In genomic region chr21:34536820-34537219, GRCh38 we compare ENCODE assay signal across 15 cellular contexts. TPM values are rescaled to one million over a fixed set of nuclear protein-coding genes. Genes with fewer than 3 reads are reported as not detected.
A peak's percentile ranks its signal among the peaks of the same experiment; 100 is the strongest.
DNase-seq lines count a peak whose midpoint lies in the region; ATAC-seq and TF ChIP-seq lines count a peak whose summit lies in the region.
"Had no signal": no experiment of that assay in that cellular context is flagged by ENCODE, and none has a peak within 500 bp of the region (broad histone marks: within the 10 kb centered on the region; RNA-seq: fewer than 3 reads in every experiment).

No MANE protein-coding gene starts in this region.

- H2BK12ac ChIP-seq in trophoblast cell (ENCODE audit: low read length), result no peak overlapping the region

- no peak overlapping the region for H3K4me3 ChIP-seq in GM23248
- no peak overlapping the region for H3K4me3 ChIP-seq in left ventricle myocardium inferior
- no peak overlapping the region for H3K4me3 ChIP-seq in trophoblast cell (ENCODE audit: low read depth, low read length)
- H3K4me3 ChIP-seq: tibial nerve had no signal

- H3K14ac ChIP-seq in trophoblast cell (ENCODE audit: low read length), result no peak overlapping the region

- H4K12ac ChIP-seq in trophoblast cell (ENCODE audit: low read depth, low read length), result no peak overlapping the region

- intact Hi-C loops in left ventricle myocardium inferior (cut with micrococcal nuclease), result no loop called here
- intact Hi-C loops in head of caudate nucleus (cut with DNase I), result no loop called here

- H3K18ac ChIP-seq in trophoblast cell (ENCODE audit: low read length), result no peak overlapping the region

- H2AK5ac ChIP-seq in trophoblast cell (ENCODE audit: low read length), result no peak overlapping the region

- H3K27me3 ChIP-seq in GM23248 (replicated peaks; ENCODE audit: insufficient read depth) (no peaks in the 10 kb centered on the region), left ventricle myocardium inferior (ENCODE audit: low read depth) (no peaks in the 10 kb centered on the region), trophoblast cell (ENCODE audit: insufficient read depth, low read length) (no peaks in the 10 kb centered on the region)
- H3K27me3 ChIP-seq: tibial nerve had no signal

- H3K23ac ChIP-seq in trophoblast cell (ENCODE audit: low read length), result no peak overlapping the region

- peaks cover 6% of the 10 kb centered on the region for H3K4me1 Mint-ChIP-seq in activated T-helper 17 cell treated with anti-CD3 and anti-CD28 coated beads, Interleukin-2, amount 50 U/mL, for 72 hours

- H4K91ac ChIP-seq in trophoblast cell (ENCODE audit: low read depth, low read length), result no peak overlapping the region

- H3K4me3 Mint-ChIP-seq in activated T-helper 17 cell treated with anti-CD3 and anti-CD28 coated beads, Interleukin-2, amount 50 U/mL, for 72 hours, result no peak overlapping the region

- no peak for TF ChIP-seq CTCF in left ventricle myocardium inferior (IDR thresholded peaks at IDR 0.05; ENCODE audit: borderline replicate concordance)

- no peaks in the 10 kb centered on the region for H3K79me2 ChIP-seq in GM23248 (ENCODE audit: insufficient read depth)
- H3K79me2 ChIP-seq in trophoblast cell (ENCODE audit: control insufficient read depth, insufficient read depth, low read length, poor library complexity), result no peaks in the 10 kb centered on the region

- H3K9ac ChIP-seq in GM23248 (no peak overlapping the region), trophoblast cell (ENCODE audit: low read length) (no peak overlapping the region)

- H3K36me3 Mint-ChIP-seq in activated T-helper 17 cell treated with anti-CD3 and anti-CD28 coated beads, Interleukin-2, amount 50 U/mL, for 72 hours (ENCODE audit: low read depth), result no peaks in the 10 kb centered on the region

- DNase-seq in GM23248, result peak; percentile 45
- no peak for DNase-seq in left ventricle myocardium inferior
- peak; percentile 48 to 86 for DNase-seq in trophoblast cell
- DNase-seq in NCI-H1930 (lab: John Stamatoyannopoulos, UW), result no peak
- DNase-seq in head of caudate nucleus, result no peak
- no peak for DNase-seq in globus pallidus (ENCODE audit: low spot score)
- DNase-seq: activated naive CD4-positive, alpha-beta T cell treated with anti-CD3 and anti-CD28 coated beads, Interleukin-2, amount 50 U/mL, for 16 hours; DMS79 treated with DMSO at 0.1 percent for 48 hours; mammary epithelial cell; NCI-H226; occipital lobe had no signal

- H3K9me3 Mint-ChIP-seq in activated T-helper 17 cell treated with anti-CD3 and anti-CD28 coated beads, Interleukin-2, amount 50 U/mL, for 72 hours, result no peaks in the 10 kb centered on the region

- no peaks in the 10 kb centered on the region for H3K9me2 ChIP-seq in GM23248 (ENCODE audit: insufficient read depth)

- H3K36me3 ChIP-seq in GM23248 (ENCODE audit: low read depth) (no peaks in the 10 kb centered on the region), left ventricle myocardium inferior (no peaks in the 10 kb centered on the region), trophoblast cell (ENCODE audit: control insufficient read depth in 1 of 2, insufficient read depth in 2 of 2, low read length in 2 of 2) (no peaks in the 10 kb centered on the region)
- H3K36me3 ChIP-seq: tibial nerve had no signal

- peak overlapping the region; percentile 39 for H2BK120ac ChIP-seq in trophoblast cell (ENCODE audit: insufficient read depth, low read length, poor library complexity)

- WGBS in GM23248 (ENCODE audit: low coverage in 1 of 2, low lambda C conversion rate in 2 of 2, missing lambda C conversion rate in 2 of 2), 2 experiments, result 21 to 31% methylated on average over 2 of the region's 2 CpGs
- WGBS in trophoblast cell (ENCODE audit: extremely low coverage, insufficient coverage, insufficient read length), result no CpG with 5 or more reads among the region's 2 CpGs

- H3K27ac ChIP-seq in GM23248 (no peak overlapping the region), left ventricle myocardium inferior (replicated peaks) (peak overlapping the region; percentile 44), trophoblast cell (ENCODE audit: low read depth, low read length) (peak overlapping the region; percentile 82)

- H3F3A ChIP-seq in GM23248 (ENCODE audit: insufficient read depth), result no peaks in the 10 kb centered on the region

- in situ Hi-C loops in GM23248 (cut with MboI), result no loop called here

- ATAC-seq in activated T-helper 17 cell treated with anti-CD3 and anti-CD28 coated beads, Interleukin-2, amount 50 U/mL, for 72 hours (replicated peaks), result no peak
- ATAC-seq in GM19463 (IDR thresholded peaks at IDR 0.05; ENCODE audit: unreplicated experiment), result no peak

- peaks cover 33% of the 10 kb centered on the region for H3K4me1 ChIP-seq in GM23248 (ENCODE audit: insufficient read depth)
- peaks cover 29% of the 10 kb centered on the region for H3K4me1 ChIP-seq in left ventricle myocardium inferior
- peaks cover 4 to 16% of the 10 kb centered on the region in 2 experiments for H3K4me1 ChIP-seq in trophoblast cell (ENCODE audit: control insufficient read depth in 1 of 2, insufficient read depth in 2 of 2, low read length in 2 of 2)

- H2BK5ac ChIP-seq in trophoblast cell (ENCODE audit: low read depth, low read length, poor library complexity), result peak overlapping the region; percentile 23

- peaks cover 21% of the 10 kb centered on the region for H3K79me1 ChIP-seq in trophoblast cell (ENCODE audit: low read length)

- H3K4me2 ChIP-seq in GM23248 (ENCODE audit: unreplicated experiment) (no peak overlapping the region), trophoblast cell (ENCODE audit: low read length) (peak overlapping the region; percentile 28)

- H2AFZ ChIP-seq in GM23248, result no peak overlapping the region
- no peak overlapping the region for H2AFZ ChIP-seq in trophoblast cell (ENCODE audit: insufficient read depth, low read length, poor library complexity)

- H4K8ac ChIP-seq in trophoblast cell (ENCODE audit: low read depth, low read length), result no peak overlapping the region

- H3K27me3 Mint-ChIP-seq in activated T-helper 17 cell treated with anti-CD3 and anti-CD28 coated beads, Interleukin-2, amount 50 U/mL, for 72 hours, result no peaks in the 10 kb centered on the region

- no peaks in the 10 kb centered on the region for H4K20me1 ChIP-seq in GM23248 (ENCODE audit: insufficient read depth)

- H3K9me3 ChIP-seq in GM23248 (ENCODE audit: low read depth) (no peaks in the 10 kb centered on the region), left ventricle myocardium inferior (replicated peaks) (no peaks in the 10 kb centered on the region), trophoblast cell (ENCODE audit: insufficient read depth, low read depth, low read length) (peaks cover 2% of the 10 kb centered on the region)
- H3K9me3 ChIP-seq: tibial nerve had no signal

- no peak overlapping the region for H3K4ac ChIP-seq in trophoblast cell (ENCODE audit: low read depth, low read length)

- peak overlapping the region; percentile 29 for H3K27ac Mint-ChIP-seq in activated T-helper 17 cell treated with anti-CD3 and anti-CD28 coated beads, Interleukin-2, amount 50 U/mL, for 72 hours

RNA-seq across cellular contexts. Expression of gene KCNE1, which starts 24.8 kb away (rescaled TPM):
- 0.43 TPM in 1 of 2 replicates, not detected in the other for total RNA-seq in GM23248 (2014; rRNA removed; shearing (Covaris generic))
- polyA plus RNA-seq in GM23248 (2016; fragmentation: Nextera tagmentation; extraction: Ambion mirVana), result not detected in 2 replicates
- under 1 TPM in 1 of 2 donors, not detected in 1; 0.15 TPM for total RNA-seq in activated T-helper 17 cell treated with anti-CD3 and anti-CD28 coated beads, Interleukin-2, amount 50 U/mL, for 72 hours
- total RNA-seq in left ventricle myocardium inferior, result 4.8 TPM
- polyA plus RNA-seq in trophoblast cell (2013), result 0.37 TPM in 2 replicates
- total RNA-seq: HT1080 had no signal

Comparison
In these comparisons a context has a peak if more than half of its experiments do, and no peak if none do; other contexts are left out.
1. DNase-seq: peak in GM23248 (single experiment) and trophoblast cell (2 of 2); none in left ventricle myocardium inferior (single experiment), NCI-H1930 (0 of 2), head of caudate nucleus (0 of 42) and globus pallidus (single experiment).